12 cellular contexts compared by ENCODE assay signal in genomic region chr22:49999901-50000586, GRCh38. TPM values are rescaled to one million over a fixed set of nuclear protein-coding genes. Genes with fewer than 3 reads are reported as not detected.
DNase-seq lines count a peak whose midpoint lies in the region; ATAC-seq and TF ChIP-seq lines count a peak whose summit lies in the region.
"Had no signal": no experiment of that assay in that cellular context is flagged by ENCODE, and none has a peak within 500 bp of the region (broad histone marks: within the 10 kb centered on the region; RNA-seq: fewer than 3 reads in every experiment).

No MANE protein-coding gene starts in this region.

- H4K20me1 ChIP-seq in neural progenitor cell (ENCODE audit: low read depth): no peaks in the 10 kb centered on the region

- peak overlapping the region; percentile 19 for H3K4me3 ChIP-seq in fibroblast of pulmonary artery (replicated peaks; ENCODE audit: low read depth, low read length)
- H3K4me3 ChIP-seq in neural progenitor cell: peak overlapping the region; percentile 45
- no peak overlapping the region for H3K4me3 ChIP-seq in aorta (ENCODE audit: low read length in 2 of 2)

- peaks cover 9% of the 10 kb centered on the region for H3K4me1 ChIP-seq in neural progenitor cell
- H3K4me1 ChIP-seq in aorta (ENCODE audit: control insufficient read depth in 1 of 2, insufficient read depth in 2 of 2, low read length in 2 of 2): no peaks in the 10 kb centered on the region

- TF ChIP-seq CTCF in fibroblast of pulmonary artery (IDR thresholded peaks at IDR 0.05; ENCODE audit: low read length, missing control alignments): no peak
- no peak for TF ChIP-seq CTCF in neural progenitor cell (IDR thresholded peaks at IDR 0.05)

- H3K27ac ChIP-seq in neural progenitor cell (no peak overlapping the region), aorta (ENCODE audit: low read depth in 1 of 2, low read length in 2 of 2) (no peak overlapping the region)

- no peak overlapping the region for H3K27ac Mint-ChIP-seq in stimulated activated naive CD8-positive, alpha-beta T cell treated with anti-CD3 and anti-CD28 coated beads, Interleukin-15, amount 100 ng/mL, for 72 hours
- H3K27ac Mint-ChIP-seq in neural progenitor cell: no peak overlapping the region

- H3K27me3 ChIP-seq in neural progenitor cell (peaks cover 28% of the 10 kb centered on the region), aorta (ENCODE audit: control insufficient read depth in 1 of 2, insufficient read depth in 2 of 2, low read length in 1 of 2) (no peaks in the 10 kb centered on the region)

- H3K9me3 ChIP-seq in neural progenitor cell (ENCODE audit: low read depth) (no peaks in the 10 kb centered on the region), aorta (ENCODE audit: control insufficient read depth, low read length) (no peaks in the 10 kb centered on the region)

- no peak overlapping the region for H3K4me3 Mint-ChIP-seq in stimulated activated naive CD8-positive, alpha-beta T cell treated with anti-CD3 and anti-CD28 coated beads, Interleukin-15, amount 100 ng/mL, for 72 hours
- H3K4me3 Mint-ChIP-seq in neural progenitor cell: peak overlapping the region; percentile 55

- peaks cover 18% of the 10 kb centered on the region for H3K4me1 Mint-ChIP-seq in stimulated activated naive CD8-positive, alpha-beta T cell treated with anti-CD3 and anti-CD28 coated beads, Interleukin-15, amount 100 ng/mL, for 72 hours
- H3K4me1 Mint-ChIP-seq in neural progenitor cell: peaks cover 29% of the 10 kb centered on the region

- peaks cover 21% of the 10 kb centered on the region for H3K27me3 Mint-ChIP-seq in stimulated activated naive CD8-positive, alpha-beta T cell treated with anti-CD3 and anti-CD28 coated beads, Interleukin-15, amount 100 ng/mL, for 72 hours
- H3K27me3 Mint-ChIP-seq in neural progenitor cell (ENCODE audit: insufficient read depth, low read depth): peaks cover 21% of the 10 kb centered on the region

- no peak for DNase-seq in stimulated activated naive CD8-positive, alpha-beta T cell treated with anti-CD3 and anti-CD28 coated beads, Interleukin-15, amount 100 ng/mL, for 72 hours
- no peak for DNase-seq in stimulated activated naive CD8-positive, alpha-beta T cell treated with anti-CD3 and anti-CD28 coated beads, Interleukin-15, Interleukin-2, amounts not matched to agents 100 U/mL and 50 U/mL, for 24 hours
- DNase-seq in fibroblast of pulmonary artery (ENCODE audit: low read depth) (no peak), neural progenitor cell (ENCODE audit: low spot score) (no peak), aorta (peak; percentile 55 to 73), nucleus accumbens (lab: John Stamatoyannopoulos, UW) (no peak), NK-92 (lab: John Stamatoyannopoulos, UW; ENCODE audit: unreplicated experiment) (no peak)
- DNase-seq: amniotic stem cell, DND-41, occipital lobe had no signal

- H3K36me3 Mint-ChIP-seq in neural progenitor cell: no peaks in the 10 kb centered on the region

- no peaks in the 10 kb centered on the region for H3K79me2 ChIP-seq in neural progenitor cell (ENCODE audit: low read depth)

- peak overlapping the region; percentile 82 for H3K4me2 ChIP-seq in neural progenitor cell

- intact Hi-C loops in aorta (cut with DNase I): no loop called here

- H3K36me3 ChIP-seq in neural progenitor cell (no peaks in the 10 kb centered on the region), aorta (ENCODE audit: control insufficient read depth in 1 of 2, insufficient read depth in 2 of 2, low read length in 1 of 2) (no peaks in the 10 kb centered on the region)

- peak; percentile 10 for ATAC-seq in stimulated activated naive CD8-positive, alpha-beta T cell treated with anti-CD3 and anti-CD28 coated beads, Interleukin-15, amount 100 ng/mL, for 72 hours
- ATAC-seq in stimulated activated naive CD8-positive, alpha-beta T cell treated with anti-CD3 and anti-CD28 coated beads, Interleukin-15, Interleukin-2, amounts not matched to agents 100 U/mL and 50 U/mL, for 24 hours: no peak
- no peak for ATAC-seq in aorta (ENCODE audit: low FRiP score)
- ATAC-seq in GM19467 (IDR thresholded peaks at IDR 0.05; ENCODE audit: unreplicated experiment): no peak

- WGBS in aorta, 2 donors: 35 to 37% methylated on average over 41 to 44 of the region's 44 CpGs

- peaks cover 23% of the 10 kb centered on the region for H3F3A ChIP-seq in neural progenitor cell (ENCODE audit: low read depth)

- H2AFZ ChIP-seq in neural progenitor cell (replicated peaks): peak overlapping the region; percentile 50

- H3K9ac ChIP-seq in neural progenitor cell: no peak overlapping the region

- H3K9me3 Mint-ChIP-seq in stimulated activated naive CD8-positive, alpha-beta T cell treated with anti-CD3 and anti-CD28 coated beads, Interleukin-15, amount 100 ng/mL, for 72 hours: no peaks in the 10 kb centered on the region
- no peaks in the 10 kb centered on the region for H3K9me3 Mint-ChIP-seq in neural progenitor cell

RNA-seq across cellular contexts. Expression of gene IL17REL, which starts 12.5 kb away (rescaled TPM):
- total RNA-seq in neural progenitor cell (ENCODE audit: low replicate concordance) (0.15 TPM in 1 of 2 replicates, not detected in the other), aorta (not detected)
- polyA plus RNA-seq in aorta: under 1 TPM in 1 of 2 donors, not detected in 1; 0.05 TPM
- total RNA-seq: occipital lobe had no signal
- polyA plus RNA-seq: liver had no signal

RNA-seq across cellular contexts. Expression of gene PIM3, which starts 39.5 kb away (rescaled TPM):
- total RNA-seq in neural progenitor cell (ENCODE audit: low replicate concordance): 15.1 and 37.2 TPM in 2 replicates
- 10 to 100 TPM; 41.4 to 74.9 TPM for total RNA-seq in aorta
- polyA plus RNA-seq in aorta: 10 to 100 TPM; 11.0 to 16.0 TPM

RNA-seq across cellular contexts. Expression of gene TTLL8, which starts 58.1 kb away (rescaled TPM):
- total RNA-seq in neural progenitor cell (ENCODE audit: low replicate concordance): not detected in 2 replicates
- not detected for total RNA-seq in aorta
- not detected for polyA plus RNA-seq in aorta
- total RNA-seq: liver, occipital lobe had no signal
- polyA plus RNA-seq: liver had no signal

Comparison
In these comparisons a context has a peak if more than half of its experiments do, and no peak if none do; other contexts are left out.
1. DNase-seq: peak in aorta (2 of 2); none in stimulated activated naive CD8-positive, alpha-beta T cell treated with anti-CD3 and anti-CD28 coated beads, Interleukin-15, amount 100 ng/mL, for 72 hours (0 of 2), stimulated activated naive CD8-positive, alpha-beta T cell treated with anti-CD3 and anti-CD28 coated beads, Interleukin-15, Interleukin-2, amounts not matched to agents 100 U/mL and 50 U/mL, for 24 hours (single experiment), fibroblast of pulmonary artery (single experiment), neural progenitor cell (single experiment), nucleus accumbens (0 of 56) and NK-92 (single experiment).
2. H3K4me3 ChIP-seq: peak in fibroblast of pulmonary artery (single experiment) and neural progenitor cell (single experiment); none in aorta (0 of 2).